ENCODE assay signal across 28 cellular contexts in the genomic region with DNA sequence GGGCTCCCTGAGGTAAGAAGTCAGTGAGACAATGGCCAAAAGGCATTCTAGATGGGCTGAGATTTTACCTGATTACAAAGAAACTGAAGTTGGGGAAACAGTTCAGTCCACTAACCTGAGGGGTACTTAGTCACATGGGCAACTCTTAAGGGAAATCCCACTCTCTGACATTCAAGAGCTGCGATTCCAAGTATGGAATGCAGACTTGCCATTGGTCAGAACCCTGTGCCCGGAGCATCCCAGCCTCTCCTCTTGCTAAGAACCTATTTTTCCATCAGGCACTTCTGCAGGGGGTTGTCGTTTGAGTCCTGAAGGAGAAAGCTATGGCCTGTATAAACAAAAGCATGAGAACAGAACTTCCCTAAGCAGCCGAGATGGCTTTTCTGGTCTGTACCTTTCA.
"Had no signal": no experiment of that assay in that cellular context is flagged by ENCODE, and none has a peak within 500 bp of the region (broad histone marks: within the 10 kb centered on the region; RNA-seq: fewer than 3 reads in every experiment).

No MANE protein-coding gene starts in this region.

- H3K4me1 Mint-ChIP-seq: activated CD4-positive, alpha-beta T cell treated with anti-CD3 and anti-CD28 coated beads for 36 hours; activated naive CD4-positive, alpha-beta T cell treated with anti-CD3 and anti-CD28 coated beads, Interleukin-2, amount 10 ng/mL, durations not matched to agents 7 days and 5 days had no signal

- H3K27me3 Mint-ChIP-seq: activated CD4-positive, alpha-beta memory T cell treated with anti-CD3 and anti-CD28 coated beads for 36 hours; activated CD4-positive, alpha-beta T cell treated with anti-CD3 and anti-CD28 coated beads for 36 hours; activated naive CD4-positive, alpha-beta T cell treated with anti-CD3 and anti-CD28 coated beads, Interleukin-2, amount 10 ng/mL, durations not matched to agents 7 days and 5 days; activated naive CD8-positive, alpha-beta T cell had no signal

- H3K4me2 ChIP-seq: SK-N-SH had no signal

- DNase-seq: activated CD4-positive, alpha-beta memory T cell treated with anti-CD3 and anti-CD28 coated beads for 36 hours; activated CD4-positive, alpha-beta T cell treated with anti-CD3 and anti-CD28 coated beads for 36 hours; activated CD4-positive, alpha-beta T cell treated with anti-CD3 and anti-CD28 coated beads, Interleukin-2, amount 50 U/mL, for 1 hour; activated CD8-positive, alpha-beta memory T cell treated with anti-CD3 and anti-CD28 coated beads, Interleukin-2, amount 50 U/mL, for 4 hours; activated effector memory CD4-positive, alpha-beta T cell treated with Interleukin-2 at 50 U/mL for 16 hours; activated naive CD4-positive, alpha-beta T cell treated with anti-CD3 and anti-CD28 coated beads, Interleukin-2, amount 10 ng/mL, durations not matched to agents 7 days and 5 days; activated T-cell treated with anti-CD3 and anti-CD28 coated beads for 4 hours; activated T-cell treated with anti-CD3 and anti-CD28 coated beads, Interleukin-2, amount 50 U/mL, for 4 hours; amygdala; Kasumi-1; KG1; MG63; NCI-H1048; NCI-H1436 treated with DMSO at 0.1 percent for 48 hours; NCI-H1694 treated with DMSO at 0.1 percent for 48 hours; NCI-H2029; NCI-H345; NCI-H524 treated with DMSO at 0.1 percent for 48 hours; SHP77 treated with DMSO at 0.1 percent for 48 hours; SK-N-SH had no signal

- H3K9me3 Mint-ChIP-seq: activated CD4-positive, alpha-beta memory T cell treated with anti-CD3 and anti-CD28 coated beads for 36 hours; activated naive CD4-positive, alpha-beta T cell treated with anti-CD3 and anti-CD28 coated beads, Interleukin-2, amount 10 ng/mL, durations not matched to agents 7 days and 5 days; activated T-cell treated with anti-CD3 and anti-CD28 coated beads, Interleukin-2, amount 50 U/mL, for 4 hours; T-helper 1 cell treated with Interleukin-12 subunit alpha and Interleukin-12 subunit beta and Interleukin-4 antibody, amounts not matched to agents 30 μg/mL and 1 μg/mL, for 36 hours; T-helper 2 cell treated with Interferon-gamma antibody and Interleukin-4, amounts not matched to agents 5 μg/mL and 100 μg/mL, for 36 hours had no signal

- ATAC-seq: activated CD4-positive, alpha-beta T cell treated with anti-CD3 and anti-CD28 coated beads for 36 hours; activated CD4-positive, CD25-positive, alpha-beta regulatory T cell treated with anti-CD3 and anti-CD28 coated beads, Interleukin-2, amount 50 U/mL, for 24 hours; activated T-cell treated with anti-CD3 and anti-CD28 coated beads, Interleukin-2, amount 50 U/mL, for 4 hours; Panc1 had no signal

- H3K27me3 ChIP-seq: ascending aorta, MG63, SJSA1 had no signal

- H3K36me3 ChIP-seq: ascending aorta, MG63, SJSA1 had no signal

- H3K36me3 Mint-ChIP-seq: activated CD4-positive, alpha-beta memory T cell treated with anti-CD3 and anti-CD28 coated beads for 36 hours; activated naive CD4-positive, alpha-beta T cell treated with anti-CD3 and anti-CD28 coated beads, Interleukin-2, amount 10 ng/mL, durations not matched to agents 7 days and 5 days; activated naive CD8-positive, alpha-beta T cell had no signal

- FAIRE-seq: TTC549 had no signal

- H3K9ac ChIP-seq: SK-N-SH had no signal

- H3K9me3 ChIP-seq: ascending aorta, MG63, SJSA1, SK-N-SH had no signal

- H3K4me1 ChIP-seq: ascending aorta, SJSA1 had no signal

- H3K4me3 Mint-ChIP-seq: activated CD4-positive, alpha-beta memory T cell treated with anti-CD3 and anti-CD28 coated beads for 36 hours; activated CD4-positive, alpha-beta T cell treated with anti-CD3 and anti-CD28 coated beads for 36 hours; activated naive CD4-positive, alpha-beta T cell treated with anti-CD3 and anti-CD28 coated beads, Interleukin-2, amount 10 ng/mL, durations not matched to agents 7 days and 5 days; activated naive CD8-positive, alpha-beta T cell; activated T-cell treated with anti-CD3 and anti-CD28 coated beads, Interleukin-2, amount 50 U/mL, for 4 hours; T-helper 1 cell treated with Interleukin-12 subunit alpha and Interleukin-12 subunit beta and Interleukin-4 antibody, amounts not matched to agents 30 μg/mL and 1 μg/mL, for 36 hours; T-helper 2 cell treated with Interferon-gamma antibody and Interleukin-4, amounts not matched to agents 5 μg/mL and 100 μg/mL, for 36 hours had no signal

- H3K27ac ChIP-seq: ascending aorta, SJSA1 had no signal

- H3K27ac Mint-ChIP-seq: activated CD4-positive, alpha-beta memory T cell treated with anti-CD3 and anti-CD28 coated beads for 36 hours; activated CD4-positive, alpha-beta T cell treated with anti-CD3 and anti-CD28 coated beads for 36 hours; activated naive CD4-positive, alpha-beta T cell treated with anti-CD3 and anti-CD28 coated beads, Interleukin-2, amount 10 ng/mL, durations not matched to agents 7 days and 5 days; activated naive CD8-positive, alpha-beta T cell; T-helper 1 cell treated with Interleukin-12 subunit alpha and Interleukin-12 subunit beta and Interleukin-4 antibody, amounts not matched to agents 30 μg/mL and 1 μg/mL, for 36 hours; T-helper 2 cell treated with Interferon-gamma antibody and Interleukin-4, amounts not matched to agents 5 μg/mL and 100 μg/mL, for 36 hours had no signal

- H3K4me3 ChIP-seq: ascending aorta, MG63, SJSA1 had no signal
